ENCODE assay signal across 24 cellular contexts in the genomic region with DNA sequence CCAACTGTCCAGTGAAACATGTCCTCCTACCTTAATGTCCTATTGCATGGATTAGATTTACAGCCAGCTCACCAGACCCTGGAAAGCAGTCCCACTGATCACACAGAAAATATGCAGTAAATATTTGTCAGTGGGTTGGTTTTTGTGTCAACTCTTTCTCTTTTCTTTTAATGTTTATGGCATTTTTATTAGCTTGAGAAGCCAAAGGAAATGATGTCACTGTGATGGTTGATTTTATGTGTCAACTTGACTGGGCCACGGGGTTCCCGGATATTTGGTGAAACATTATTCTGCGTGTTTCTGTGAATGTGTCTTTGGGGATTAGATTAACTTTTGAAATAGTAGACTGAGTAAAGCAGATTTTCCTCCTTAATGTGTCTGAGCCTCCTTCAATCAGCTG.
A peak's percentile ranks its signal among the peaks of the same experiment; 100 is the strongest.
DNase-seq lines count a peak whose midpoint lies in the region; ATAC-seq, FAIRE-seq and TF ChIP-seq lines count a peak whose summit lies in the region.
"Had no signal": no experiment of that assay in that cellular context is flagged by ENCODE, and none has a peak within 500 bp of the region (broad histone marks: within the 10 kb centered on the region; RNA-seq: fewer than 3 reads in every experiment).

No MANE protein-coding gene starts in this region.

- TF ChIP-seq POLR2A in H54 (IDR thresholded peaks at IDR 0.05; ENCODE audit: low read depth, low read length) (no peak), GM12891 (IDR thresholded peaks at IDR 0.05; ENCODE audit: low read depth, low read length) (no peak), gastrocnemius medialis (IDR thresholded peaks at IDR 0.05) (no peak)

- no peak for ATAC-seq in naive thymus-derived CD4-positive, alpha-beta T cell
- no peak for ATAC-seq in GM18907 (IDR thresholded peaks at IDR 0.05; ENCODE audit: unreplicated experiment)
- ATAC-seq in gastrocnemius medialis: no peak
- ATAC-seq: activated CD8-positive, alpha-beta T cell treated with anti-CD3 and anti-CD28 coated beads, Interleukin-2, amount 10 ng/mL, durations not matched to agents 7 days and 5 days; psoas muscle had no signal

- DNase-seq in H54 (ENCODE audit: insufficient read length, low spot score) (no peak), SK-N-MC (ENCODE audit: low read depth, low spot score) (peak; percentile 6), fibroblast of villous mesenchyme (ENCODE audit: low read depth) (peak; percentile 85), GM12891 (ENCODE audit: insufficient read length, low spot score) (no peak), gastrocnemius medialis (no peak)
- no peak for DNase-seq in naive thymus-derived CD4-positive, alpha-beta T cell
- DNase-seq: activated CD8-positive, alpha-beta T cell treated with anti-CD3 and anti-CD28 coated beads, Interleukin-2, amount 10 ng/mL, durations not matched to agents 7 days and 5 days; activated naive CD8-positive, alpha-beta T cell treated with anti-CD3 and anti-CD28 coated beads, Interleukin-2, amount 10 ng/mL, durations not matched to agents 7 days and 5 days; activated T-cell treated with anti-CD3 and anti-CD28 coated beads, Interleukin-2, amount 50 U/mL, for 48 hours; H7; islet precursor cell; NCI-H1105; NCI-H69; psoas muscle; T-helper 2 cell had no signal

- in situ Hi-C loops in gastrocnemius medialis (cut with MboI; ENCODE audit: low sequenced_read_pairs in 4 of 4): no loop called here

- H3K27me3 ChIP-seq in naive thymus-derived CD4-positive, alpha-beta T cell (ENCODE audit: control insufficient read depth in 2 of 2, insufficient read depth in 2 of 2, low read length in 2 of 2): no peaks in the 10 kb centered on the region
- H3K27me3 ChIP-seq in gastrocnemius medialis: no peaks in the 10 kb centered on the region
- H3K27me3 ChIP-seq: BLaER1 treated with 17β-estradiol and CSF1 and Interleukin-3, amounts not matched to agents 10 nM and 100 nM; cardiac muscle cell; esophagus muscularis mucosa; neural progenitor cell; SJSA1; suprapubic skin had no signal

- TF ChIP-seq CTCF in fibroblast of villous mesenchyme (IDR thresholded peaks at IDR 0.05; ENCODE audit: insufficient read depth, low read depth, low read length) (no peak), gastrocnemius medialis (IDR thresholded peaks at IDR 0.05 in 4 of 5, conservative IDR thresholded peaks at IDR 0.05 in 1 of 5) (no peak)

- H3K4me3 ChIP-seq in SK-N-MC (no peak overlapping the region), fibroblast of villous mesenchyme (ENCODE audit: low read depth, low read length) (no peak overlapping the region), gastrocnemius medialis (no peak overlapping the region)
- no peak overlapping the region for H3K4me3 ChIP-seq in naive thymus-derived CD4-positive, alpha-beta T cell (ENCODE audit: low read length)
- H3K4me3 ChIP-seq: BLaER1 treated with 17β-estradiol and CSF1 and Interleukin-3, amounts not matched to agents 10 nM and 100 nM; cardiac muscle cell; esophagus muscularis mucosa; neural progenitor cell; psoas muscle; SJSA1; suprapubic skin had no signal

- peaks cover 0 to 4% (median 0%) of the 10 kb centered on the region in 5 donors for H3K27me3 Mint-ChIP-seq in naive thymus-derived CD4-positive, alpha-beta T cell
- H3K27me3 Mint-ChIP-seq: activated naive CD8-positive, alpha-beta T cell treated with anti-CD3 and anti-CD28 coated beads, Interleukin-2, amount 10 ng/mL, durations not matched to agents 7 days and 5 days; memory B cell had no signal

- H3K27ac ChIP-seq in SK-N-MC (no peak overlapping the region), gastrocnemius medialis (no peak overlapping the region)
- no peak overlapping the region for H3K27ac ChIP-seq in naive thymus-derived CD4-positive, alpha-beta T cell (ENCODE audit: low read depth, low read length)
- H3K27ac ChIP-seq: BLaER1 treated with 17β-estradiol and CSF1 and Interleukin-3, amounts not matched to agents 10 nM and 100 nM; cardiac muscle cell; esophagus muscularis mucosa; KMS-11; neural progenitor cell; psoas muscle; SJSA1; suprapubic skin had no signal

- no peak overlapping the region for H3K4me3 Mint-ChIP-seq in naive thymus-derived CD4-positive, alpha-beta T cell
- H3K4me3 Mint-ChIP-seq: activated CD8-positive, alpha-beta T cell treated with anti-CD3 and anti-CD28 coated beads, Interleukin-2, amount 10 ng/mL, durations not matched to agents 7 days and 5 days; activated naive CD8-positive, alpha-beta T cell treated with anti-CD3 and anti-CD28 coated beads, Interleukin-2, amount 10 ng/mL, durations not matched to agents 7 days and 5 days; memory B cell; neural progenitor cell had no signal

- FAIRE-seq in H54 (lab: Jason Lieb, UNC): peak; percentile 73
- no peak for FAIRE-seq in GM12891 (lab: Jason Lieb, UNC)

- H3K9ac ChIP-seq in SK-N-MC (ENCODE audit: insufficient read length): no peak overlapping the region
- H3K9ac ChIP-seq: BLaER1 treated with 17β-estradiol and CSF1 and Interleukin-3, amounts not matched to agents 10 nM and 100 nM; KMS-11; neural progenitor cell had no signal

- peaks cover 0 to 18% (median 2%) of the 10 kb centered on the region in 7 donors for H3K4me1 Mint-ChIP-seq in naive thymus-derived CD4-positive, alpha-beta T cell

- intact Hi-C loops in naive thymus-derived CD4-positive, alpha-beta T cell (cut with micrococcal nuclease): no loop called here
- intact Hi-C loops in gastrocnemius medialis (cut with DNase I; ENCODE audit: low total_unique reads): no loop called here

- no peaks in the 10 kb centered on the region for H3K4me1 ChIP-seq in naive thymus-derived CD4-positive, alpha-beta T cell (ENCODE audit: control insufficient read depth in 2 of 2, insufficient read depth in 2 of 2, low read length in 2 of 2)
- H3K4me1 ChIP-seq in gastrocnemius medialis: no peaks in the 10 kb centered on the region
- H3K4me1 ChIP-seq: esophagus muscularis mucosa, neural progenitor cell, psoas muscle, suprapubic skin had no signal

- H3K36me3 Mint-ChIP-seq in naive thymus-derived CD4-positive, alpha-beta T cell: peaks cover 0 to 13% (median 0%) of the 10 kb centered on the region in 5 donors
- H3K36me3 Mint-ChIP-seq: memory B cell, neural progenitor cell had no signal

- no peak overlapping the region for H3K27ac Mint-ChIP-seq in naive thymus-derived CD4-positive, alpha-beta T cell
- H3K27ac Mint-ChIP-seq: activated CD8-positive, alpha-beta T cell treated with anti-CD3 and anti-CD28 coated beads, Interleukin-2, amount 10 ng/mL, durations not matched to agents 7 days and 5 days; activated naive CD8-positive, alpha-beta T cell treated with anti-CD3 and anti-CD28 coated beads, Interleukin-2, amount 10 ng/mL, durations not matched to agents 7 days and 5 days; memory B cell; neural progenitor cell had no signal

- H3K36me3 ChIP-seq in SK-N-MC (ENCODE audit: insufficient read depth, low read length) (no peaks in the 10 kb centered on the region), gastrocnemius medialis (no peaks in the 10 kb centered on the region)
- no peaks in the 10 kb centered on the region for H3K36me3 ChIP-seq in naive thymus-derived CD4-positive, alpha-beta T cell (ENCODE audit: control insufficient read depth in 2 of 3, insufficient read depth in 3 of 3, low read length in 3 of 3)
- H3K36me3 ChIP-seq: BLaER1 treated with 17β-estradiol and CSF1 and Interleukin-3, amounts not matched to agents 10 nM and 100 nM; cardiac muscle cell; esophagus muscularis mucosa; neural progenitor cell; SJSA1; suprapubic skin had no signal

- H3K9me3 ChIP-seq in SK-N-MC (ENCODE audit: low read depth, low read length): peaks cover 2% of the 10 kb centered on the region; the same call in 1 of the 2 replicates
- no peaks in the 10 kb centered on the region for H3K9me3 ChIP-seq in naive thymus-derived CD4-positive, alpha-beta T cell (ENCODE audit: control insufficient read depth in 2 of 3, low read length in 3 of 3)
- no peaks in the 10 kb centered on the region for H3K9me3 ChIP-seq in gastrocnemius medialis
- H3K9me3 ChIP-seq: SJSA1, suprapubic skin had no signal

- H3K9me3 Mint-ChIP-seq in naive thymus-derived CD4-positive, alpha-beta T cell: peaks cover 0 to 13% (median 6%) of the 10 kb centered on the region in 11 donors

- CTCF ChIA-PET in naive thymus-derived CD4-positive, alpha-beta T cell (lab: Charles Lee): interaction anchor here (0.6 kb wide), 1 partner anchor 1580 kb away, joined by 5 read pairs; no protein-coding TSS in a partner anchor

- POLR2A ChIA-PET in naive thymus-derived CD4-positive, alpha-beta T cell (lab: Charles Lee): interaction anchor here (1.6 kb wide), 1 partner anchor 77 kb away, joined by 6 read pairs; no protein-coding TSS in a partner anchor

TF ChIP-seq in GM12891, 5 proteins besides CTCF, POLR2A, EP300 and RAD21:
- TF ChIP-seq TAF1 (IDR thresholded peaks at IDR 0.05; ENCODE audit: low read depth, low read length) (no peak), POLR2AphosphoS5 (IDR thresholded peaks at IDR 0.05; ENCODE audit: low read depth, low read length) (no peak), PAX5 (IDR thresholded peaks at IDR 0.05; ENCODE audit: insufficient read depth, low read length, severe bottlenecking) (no peak)

Comparison
In these comparisons a context has a peak if more than half of its experiments do, and no peak if none do; other contexts are left out.
1. DNase-seq: peak in SK-N-MC (single experiment) and fibroblast of villous mesenchyme (single experiment); none in H54 (single experiment), naive thymus-derived CD4-positive, alpha-beta T cell (0 of 9), GM12891 (single experiment) and gastrocnemius medialis (0 of 2).